In genomic region chr6:150150821-150151646, GRCh38 we compare ENCODE assay signal across 1 cellular context.
A peak's percentile ranks its signal among the peaks of the same experiment; 100 is the strongest.
TF ChIP-seq lines count a peak whose summit lies in the region.

No MANE protein-coding gene starts in this region.

TF ChIP-seq in K562, 482 proteins besides CTCF, POLR2A, EP300 and RAD21 (continued from another document and continues in another):
- TF ChIP-seq ATF4 (CRISPR knock-in tag; IDR thresholded peaks at IDR 0.05) (no peak), KDM2B (CRISPR knock-in tag; IDR thresholded peaks at IDR 0.05) (no peak), TFAP4 (CRISPR knock-in tag; IDR thresholded peaks at IDR 0.05; ENCODE audit: borderline replicate concordance) (peak; percentile 68; the same call in 1 of the 2 replicates), ZBED1 (IDR thresholded peaks at IDR 0.05) (0 out of 2 replicates have a peak, but pooled peaks have one; percentile 60), ZNF232 (CRISPR knock-in tag; IDR thresholded peaks at IDR 0.05) (no peak), DLX4 (CRISPR knock-in tag; IDR thresholded peaks at IDR 0.05) (no peak), SIN3A (IDR thresholded peaks at IDR 0.05; ENCODE audit: borderline replicate concordance in 2 of 2, control insufficient read depth in 1 of 2, low read depth in 2 of 2, low read length in 2 of 2) (no peak; a peak in 1 of 4 replicates), ZNF224 (CRISPR knock-in tag; IDR thresholded peaks at IDR 0.05) (no peak), RBM17 (IDR thresholded peaks at IDR 0.05; ENCODE audit: borderline replicate concordance, low read depth, low read length) (no peak), ZNF436 (CRISPR knock-in tag; IDR thresholded peaks at IDR 0.05) (no peak), TGIF2 (CRISPR knock-in tag; IDR thresholded peaks at IDR 0.05) (no peak), VEZF1 (CRISPR knock-in tag; IDR thresholded peaks at IDR 0.05) (peak; percentile 69), AFF1 (IDR thresholded peaks at IDR 0.05; ENCODE audit: low read depth in 1 of 2, partially characterized antibody in 2 of 2) (peak in 1 of 2 experiments; percentile 89), MCM7 (IDR thresholded peaks at IDR 0.05) (peak in 1 of 2 experiments; percentile 87; a peak in 2 of 4 replicates), ZBTB12 (CRISPR knock-in tag; IDR thresholded peaks at IDR 0.05) (peak; percentile 40; the same call in 1 of the 2 replicates), ZBTB33 (CRISPR knock-in tag; IDR thresholded peaks at IDR 0.05) (no peak), THRA (IDR thresholded peaks at IDR 0.05) (no peak), HDAC2 (IDR thresholded peaks at IDR 0.05) (peak; percentile 93), HES1 (IDR thresholded peaks at IDR 0.05; ENCODE audit: low read depth) (peak; percentile 81), ZNF165 (CRISPR knock-in tag; IDR thresholded peaks at IDR 0.05; ENCODE audit: borderline replicate concordance) (no peak), BHLHE40 (IDR thresholded peaks at IDR 0.05; ENCODE audit: low read length) (peak; percentile 88), STAT5A (IDR thresholded peaks at IDR 0.05; ENCODE audit: borderline replicate concordance, low read length) (peak; percentile 84), MTA3 (IDR thresholded peaks at IDR 0.05; ENCODE audit: borderline replicate concordance) (peak; percentile 91), NBN (IDR thresholded peaks at IDR 0.05; ENCODE audit: low read depth) (peak; percentile 97), NFE2L1 (tag; IDR thresholded peaks at IDR 0.05; ENCODE audit: borderline replicate concordance, low read depth) (no peak), PTTG1 (tag; IDR thresholded peaks at IDR 0.05; ENCODE audit: low read depth) (no peak), ZNF696 (CRISPR knock-in tag; conservative IDR thresholded peaks at IDR 0.05) (no peak), PRMT5 (CRISPR knock-in tag; IDR thresholded peaks at IDR 0.05) (no peak), MCM2 (IDR thresholded peaks at IDR 0.05; ENCODE audit: low read depth) (no peak), EZH2 (IDR thresholded peaks at IDR 0.05; ENCODE audit: borderline replicate concordance, low read depth, low read length) (no peak), POLR2B (IDR thresholded peaks at IDR 0.05; ENCODE audit: low read depth, partially characterized antibody) (peak; percentile 70), SMARCC2 (IDR thresholded peaks at IDR 0.05; ENCODE audit: low read depth) (peak; percentile 94), NFRKB (IDR thresholded peaks at IDR 0.05; ENCODE audit: low read depth) (peak; percentile 94), SMAD3 (CRISPR knock-in tag; conservative IDR thresholded peaks at IDR 0.05) (0 out of 2 replicates have a peak, but pooled peaks have one; percentile 62), BACH1 (tag; IDR thresholded peaks at IDR 0.05) (no peak), RBFOX2 (IDR thresholded peaks at IDR 0.05; ENCODE audit: low read depth, low read length) (0 out of 2 replicates have a peak, but pooled peaks have one; percentile 20)
